In genomic region chr1:26827205-26827604, GRCh38 we compare ENCODE assay signal across 8 cellular contexts. TPM values are rescaled to one million over a fixed set of nuclear protein-coding genes. Genes with fewer than 3 reads are reported as not detected.
A peak's percentile ranks its signal among the peaks of the same experiment; 100 is the strongest.
DNase-seq lines count a peak whose midpoint lies in the region; ATAC-seq and TF ChIP-seq lines count a peak whose summit lies in the region.

No MANE protein-coding gene starts in this region.

- CTCF ChIA-PET in HEK293 (lab: Yijun Ruan, JAX) = no interaction called here

- H3K9me2 ChIP-seq in hepatocyte (replicated peaks; ENCODE audit: insufficient read depth) = no peaks in the 10 kb centered on the region

- H3K4me3 ChIP-seq in HEK293 (ENCODE audit: low read depth, low read length) = peak overlapping the region; percentile 66
- H3K4me3 ChIP-seq in hepatocyte = peak overlapping the region; percentile 82
- peak overlapping the region; percentile 63 to 79 (median 72) for H3K4me3 ChIP-seq in skin epidermis

- TF ChIP-seq CTCF in HEK293 (tag by site-specific recombination; IDR thresholded peaks at IDR 0.05) = no peak
- no peak for TF ChIP-seq CTCF in hepatocyte (IDR thresholded peaks at IDR 0.05; ENCODE audit: poor library complexity)

- no peak overlapping the region for H2AFZ ChIP-seq in hepatocyte

- H3K27ac ChIP-seq in HEK293 (ENCODE audit: extremely low read depth, low read depth, low read length) (no peak overlapping the region), hepatocyte (no peak overlapping the region), skin epidermis (peak overlapping the region; percentile 49 to 96 (median 80))

- POLR2A ChIA-PET in HEK293 (lab: Yijun Ruan, JAX) = no interaction called here

- H3K79me2 ChIP-seq in hepatocyte = peaks cover 42% of the 10 kb centered on the region

- peak; percentile 31 to 33 for DNase-seq in activated T-cell treated with anti-CD3 and anti-CD28 coated beads, Interleukin-2, amount 50 U/mL, for 48 hours
- DNase-seq in hepatocyte (ENCODE audit: low spot score) = no peak
- no peak for DNase-seq in OCI-M1 (lab: John Stamatoyannopoulos, UW)
- no peak for DNase-seq in RKO (ENCODE audit: low spot score)
- DNase-seq in DMS153 (lab: John Stamatoyannopoulos, UW) = no peak

- H3K36me3 ChIP-seq in HEK293 (ENCODE audit: control insufficient read depth in 2 of 2, insufficient read depth in 1 of 2, low read length in 2 of 2) = peaks cover 0 to 33% of the 10 kb centered on the region in 2 experiments; a peak in 2 of 3 replicates
- H3K36me3 ChIP-seq in hepatocyte (replicated peaks; ENCODE audit: insufficient read depth, low read depth) = no peaks in the 10 kb centered on the region

- H3K9me3 ChIP-seq in HEK293 (ENCODE audit: control insufficient read depth, insufficient read depth, low read depth, low read length) (no peaks in the 10 kb centered on the region), hepatocyte (ENCODE audit: low read depth) (no peaks in the 10 kb centered on the region)

- 42% methylated on average over 2 of the region's 10 CpGs for WGBS in hepatocyte (ENCODE audit: low lambda C conversion rate, missing lambda C conversion rate)

- H3K4me2 ChIP-seq in hepatocyte = peak overlapping the region; percentile 94

- no peak for ATAC-seq in GM21381 (IDR thresholded peaks at IDR 0.05; ENCODE audit: unreplicated experiment)

- no peaks in the 10 kb centered on the region for H3K4me1 ChIP-seq in HEK293 (ENCODE audit: control insufficient read depth, insufficient read depth, low read length)
- peaks cover 19% of the 10 kb centered on the region for H3K4me1 ChIP-seq in hepatocyte (ENCODE audit: insufficient read depth)

- peaks cover 9% of the 10 kb centered on the region for H4K20me1 ChIP-seq in hepatocyte (ENCODE audit: insufficient read depth, poor library complexity, severe bottlenecking)

- H3K27me3 ChIP-seq in hepatocyte = no peaks in the 10 kb centered on the region

TF ChIP-seq in HEK293, 187 proteins besides CTCF, POLR2A, EP300 and RAD21:
- no peak for TF ChIP-seq ZNF555 (tag by site-specific recombination; conservative IDR thresholded peaks at IDR 0.05)
- TF ChIP-seq ZSCAN23 (tag by site-specific recombination; IDR thresholded peaks at IDR 0.05) = no peak
- TF ChIP-seq, protein P1, sequence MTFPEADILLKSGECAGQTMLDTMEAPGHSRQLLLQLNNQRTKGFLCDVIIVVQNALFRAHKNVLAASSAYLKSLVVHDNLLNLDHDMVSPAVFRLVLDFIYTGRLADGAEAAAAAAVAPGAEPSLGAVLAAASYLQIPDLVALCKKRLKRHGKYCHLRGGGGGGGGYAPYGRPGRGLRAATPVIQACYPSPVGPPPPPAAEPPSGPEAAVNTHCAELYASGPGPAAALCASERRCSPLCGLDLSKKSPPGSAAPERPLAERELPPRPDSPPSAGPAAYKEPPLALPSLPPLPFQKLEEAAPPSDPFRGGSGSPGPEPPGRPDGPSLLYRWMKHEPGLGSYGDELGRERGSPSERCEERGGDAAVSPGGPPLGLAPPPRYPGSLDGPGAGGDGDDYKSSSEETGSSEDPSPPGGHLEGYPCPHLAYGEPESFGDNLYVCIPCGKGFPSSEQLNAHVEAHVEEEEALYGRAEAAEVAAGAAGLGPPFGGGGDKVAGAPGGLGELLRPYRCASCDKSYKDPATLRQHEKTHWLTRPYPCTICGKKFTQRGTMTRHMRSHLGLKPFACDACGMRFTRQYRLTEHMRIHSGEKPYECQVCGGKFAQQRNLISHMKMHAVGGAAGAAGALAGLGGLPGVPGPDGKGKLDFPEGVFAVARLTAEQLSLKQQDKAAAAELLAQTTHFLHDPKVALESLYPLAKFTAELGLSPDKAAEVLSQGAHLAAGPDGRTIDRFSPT (tag by site-specific recombination; IDR thresholded peaks at IDR 0.05) = peak; percentile 59; the same call in 1 of the 2 replicates
- TF ChIP-seq ZNF544 (tag by site-specific recombination; IDR thresholded peaks at IDR 0.05) = no peak
- 0 out of 2 replicates have a peak, but pooled peaks have one; percentile 17 for TF ChIP-seq KLF17 (tag by site-specific recombination; IDR thresholded peaks at IDR 0.05)
- TF ChIP-seq ZNF335 (tag by site-specific recombination; conservative IDR thresholded peaks at IDR 0.05) = peak; percentile 27
- TF ChIP-seq PATZ1 (tag by site-specific recombination; IDR thresholded peaks at IDR 0.05) = peak; percentile 68
- no peak for TF ChIP-seq PRDM1 (tag by site-specific recombination; IDR thresholded peaks at IDR 0.05)

RNA-seq across cellular contexts. Expression of gene ZDHHC18, which starts 0.7 kb away (rescaled TPM):
- total RNA-seq in hepatocyte = 14.9 and 21.7 TPM in 2 replicates
- polyA plus RNA-seq in hepatocyte = 22.5 and 22.6 TPM in 2 replicates

RNA-seq across cellular contexts. Expression of gene SFN, which starts 35.7 kb away (rescaled TPM):
- 2.5 and 3.4 TPM in 2 replicates for total RNA-seq in hepatocyte
- 7.3 and 8.5 TPM in 2 replicates for polyA plus RNA-seq in hepatocyte

RNA-seq across cellular contexts. Expression of gene PIGV, which starts 39.5 kb away (rescaled TPM):
- 22.0 and 35.5 TPM in 2 replicates for total RNA-seq in hepatocyte
- 19.1 and 21.2 TPM in 2 replicates for polyA plus RNA-seq in hepatocyte

Comparison
In these comparisons a context has a peak if more than half of its experiments do, and no peak if none do; other contexts are left out.
1. H3K27ac ChIP-seq: peak in skin epidermis (21 of 21); none in HEK293 (single experiment) and hepatocyte (single experiment).
2. DNase-seq: peak in activated T-cell treated with anti-CD3 and anti-CD28 coated beads, Interleukin-2, amount 50 U/mL, for 48 hours (2 of 2); none in hepatocyte (single experiment), OCI-M1 (single experiment), RKO (single experiment) and DMS153 (single experiment).
3. Peak in every context shown above with its lines, with median percentiles within 50 percentile points of each other: H3K4me3 ChIP-seq.